ENCODE assay signal across 1 cellular context in genomic region chr1:63064135-63064534, GRCh38.
TF ChIP-seq lines count a peak whose summit lies in the region.

No MANE protein-coding gene starts in this region.

TF ChIP-seq in H1, 55 proteins besides CTCF, POLR2A, EP300 and RAD21:
- TF ChIP-seq BCL11A (IDR thresholded peaks at IDR 0.05; ENCODE audit: low read depth in 2 of 2, low read length in 2 of 2) (no peak), PHF8 (conservative IDR thresholded peaks at IDR 0.05; ENCODE audit: low read depth, low read length) (no peak), CBX8 (IDR thresholded peaks at IDR 0.05; ENCODE audit: borderline replicate concordance, low read depth, low read length) (no peak), RBBP5 (IDR thresholded peaks at IDR 0.05; ENCODE audit: borderline replicate concordance, low read depth, low read length) (no peak), EGR1 (IDR thresholded peaks at IDR 0.05; ENCODE audit: borderline replicate concordance, low read depth, low read length) (no peak), ATF3 (IDR thresholded peaks at IDR 0.05; ENCODE audit: insufficient read depth, low read depth, low read length) (no peak), TBP (IDR thresholded peaks at IDR 0.05; ENCODE audit: low read depth, low read length) (no peak), JUND (IDR thresholded peaks at IDR 0.05; ENCODE audit: low read length) (no peak), SP2 (IDR thresholded peaks at IDR 0.05; ENCODE audit: low read length) (no peak), MAX (IDR thresholded peaks at IDR 0.05) (no peak), ZNF274 (IDR thresholded peaks at IDR 0.05; ENCODE audit: borderline replicate concordance, extremely low read depth, low read length) (no peak), FOSL1 (IDR thresholded peaks at IDR 0.05; ENCODE audit: insufficient read depth, low read depth, low read length) (no peak)
